2 cellular contexts compared by ENCODE assay signal in genomic region chr7:20794676-20795075, GRCh38.
TF ChIP-seq lines count a peak whose summit lies in the region.

No MANE protein-coding gene starts in this region.

TF ChIP-seq in K562, 482 proteins besides CTCF, POLR2A, EP300 and RAD21:
- TF ChIP-seq CBX5 (IDR thresholded peaks at IDR 0.05; ENCODE audit: borderline replicate concordance, low read depth) (no peak), FOXK1 (CRISPR knock-in tag; IDR thresholded peaks at IDR 0.05; ENCODE audit: borderline replicate concordance) (no peak)

TF ChIP-seq in SK-N-SH, 30 proteins besides CTCF, POLR2A, EP300 and RAD21:
- TF ChIP-seq CHD2 (IDR thresholded peaks at IDR 0.05; ENCODE audit: low read length, partially characterized antibody), result no peak
- no peak for TF ChIP-seq FOXM1 (IDR thresholded peaks at IDR 0.05; ENCODE audit: low read depth)
- no peak for TF ChIP-seq FOXJ3 (CRISPR knock-in tag; IDR thresholded peaks at IDR 0.05)
- TF ChIP-seq USF2 (IDR thresholded peaks at IDR 0.05; ENCODE audit: borderline replicate concordance, low read depth, low read length), result no peak
- TF ChIP-seq MEF2A (IDR thresholded peaks at IDR 0.05; ENCODE audit: borderline replicate concordance, low read depth), result no peak
- no peak for TF ChIP-seq TEAD4 (IDR thresholded peaks at IDR 0.05; ENCODE audit: borderline replicate concordance, insufficient read depth)
- TF ChIP-seq ELF1 (IDR thresholded peaks at IDR 0.05), result no peak
- TF ChIP-seq, protein P1, sequence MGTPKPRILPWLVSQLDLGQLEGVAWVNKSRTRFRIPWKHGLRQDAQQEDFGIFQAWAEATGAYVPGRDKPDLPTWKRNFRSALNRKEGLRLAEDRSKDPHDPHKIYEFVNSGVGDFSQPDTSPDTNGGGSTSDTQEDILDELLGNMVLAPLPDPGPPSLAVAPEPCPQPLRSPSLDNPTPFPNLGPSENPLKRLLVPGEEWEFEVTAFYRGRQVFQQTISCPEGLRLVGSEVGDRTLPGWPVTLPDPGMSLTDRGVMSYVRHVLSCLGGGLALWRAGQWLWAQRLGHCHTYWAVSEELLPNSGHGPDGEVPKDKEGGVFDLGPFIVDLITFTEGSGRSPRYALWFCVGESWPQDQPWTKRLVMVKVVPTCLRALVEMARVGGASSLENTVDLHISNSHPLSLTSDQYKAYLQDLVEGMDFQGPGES (IDR thresholded peaks at IDR 0.05; ENCODE audit: low read depth, low read length), result no peak
- no peak for TF ChIP-seq JUND (IDR thresholded peaks at IDR 0.05)
TF ChIP-seq in SK-N-SH: peak in this region for 0.
